ENCODE assay signal across 9 cellular contexts in genomic region chr7:124784879-124785818, GRCh38. TPM values are rescaled to one million over a fixed set of nuclear protein-coding genes. Genes with fewer than 3 reads are reported as not detected.
DNase-seq lines count a peak whose midpoint lies in the region; ATAC-seq and TF ChIP-seq lines count a peak whose summit lies in the region.
"Had no signal": no experiment of that assay in that cellular context is flagged by ENCODE, and none has a peak within 500 bp of the region (broad histone marks: within the 10 kb centered on the region; RNA-seq: fewer than 3 reads in every experiment).

No MANE protein-coding gene starts in this region.

- no peaks in the 10 kb centered on the region for H3K36me3 ChIP-seq in body of pancreas (replicated peaks in 1 of 2; ENCODE audit: insufficient read depth in 1 of 2, low read depth in 2 of 2)
- no peaks in the 10 kb centered on the region for H3K36me3 ChIP-seq in suprapubic skin

- H3K27ac ChIP-seq in body of pancreas (no peak overlapping the region), suprapubic skin (no peak overlapping the region)

- no peaks in the 10 kb centered on the region for H3K27me3 ChIP-seq in body of pancreas
- H3K27me3 ChIP-seq in suprapubic skin, result peaks cover 3% of the 10 kb centered on the region

- DNase-seq in DMS 273 (lab: John Stamatoyannopoulos, UW; ENCODE audit: unreplicated experiment) (peak; percentile 79), NCI-H748 (lab: John Stamatoyannopoulos, UW; ENCODE audit: unreplicated experiment) (peak; percentile 64), body of pancreas (peak; percentile 64 to 70 (median 67)), iris pigment epithelial cell (ENCODE audit: low read depth) (peak; percentile 63), suprapubic skin (ENCODE audit: low spot score in 2 of 2) (no peak)
- no peak for DNase-seq in stimulated activated CD4-positive, alpha-beta T cell treated with anti-CD3 and anti-CD28 coated beads, Interleukin-12 subunit alpha, Interleukin-12 subunit beta, amount 100 ng/mL, for 4 hours

- no peak for TF ChIP-seq POLR2A in body of pancreas (IDR thresholded peaks at IDR 0.05)
- TF ChIP-seq POLR2A in suprapubic skin (IDR thresholded peaks at IDR 0.05), result no peak

- peak; percentile 82 for ATAC-seq in GM19395 (IDR thresholded peaks at IDR 0.05; ENCODE audit: unreplicated experiment)
- peak; percentile 96 for ATAC-seq in HG03520 (IDR thresholded peaks at IDR 0.05; ENCODE audit: unreplicated experiment)
- peak; percentile 88 for ATAC-seq in body of pancreas

- TF ChIP-seq CTCF in body of pancreas (IDR thresholded peaks at IDR 0.05) (peak; percentile 57 to 92 (median 79)), suprapubic skin (IDR thresholded peaks at IDR 0.05) (peak; percentile 23 to 61)

- H3K9me3 ChIP-seq in body of pancreas (no peaks in the 10 kb centered on the region), suprapubic skin (no peaks in the 10 kb centered on the region)

- TF ChIP-seq EP300 in suprapubic skin (IDR thresholded peaks at IDR 0.05), result no peak

- no peaks in the 10 kb centered on the region for H3K4me1 ChIP-seq in body of pancreas
- no peaks in the 10 kb centered on the region for H3K4me1 ChIP-seq in suprapubic skin

- intact Hi-C loops in body of pancreas (cut with DNase I), result loop anchor here (10.0 kb wide), 1 partner anchor 610 kb away; no protein-coding TSS in a partner anchor

- 33 to 35% methylated on average over 9 of the region's 9 CpGs for WGBS in body of pancreas, 2 donors
- 38% methylated on average over 9 of the region's 9 CpGs for WGBS in suprapubic skin

- no peak overlapping the region for H3K4me3 ChIP-seq in body of pancreas
- no peak overlapping the region for H3K4me3 ChIP-seq in suprapubic skin

RNA-seq across cellular contexts. Expression of gene GPR37, which starts 19.6 kb away (rescaled TPM):
- total RNA-seq in body of pancreas (1 to 10 TPM; 2.6 to 5.7 TPM), suprapubic skin (1 to 10 TPM; 3.1 to 6.9 (median 6.1) TPM)
- total RNA-seq: T-helper 1 cell treated with Interleukin-12 subunit alpha and Interleukin-12 subunit beta and Interleukin-4 antibody, amounts not matched to agents 30 ng/mL and 1 ng/mL, for 36 hours had no signal

Comparison
In these comparisons a context has a peak if more than half of its experiments do, and no peak if none do; other contexts are left out.
1. DNase-seq: peak in DMS 273 (single experiment), NCI-H748 (single experiment), body of pancreas (4 of 4) and iris pigment epithelial cell (single experiment); none in suprapubic skin (0 of 2) and stimulated activated CD4-positive, alpha-beta T cell treated with anti-CD3 and anti-CD28 coated beads, Interleukin-12 subunit alpha, Interleukin-12 subunit beta, amount 100 ng/mL, for 4 hours (single experiment).
2. Peak in every context shown above with its lines, with median percentiles within 50 percentile points of each other: ATAC-seq.